In genomic region chr17:81526662-81527571, GRCh38 we compare ENCODE assay signal across 11 cellular contexts.
"Had no signal": no experiment of that assay in that cellular context is flagged by ENCODE, and none has a peak within 500 bp of the region (broad histone marks: within the 10 kb centered on the region; RNA-seq: fewer than 3 reads in every experiment).

No MANE protein-coding gene starts in this region.

- H3K4me3 ChIP-seq: tibial nerve had no signal

- H3K36me3 ChIP-seq: brain microvascular endothelial cell, tibial nerve had no signal

- ATAC-seq: activated CD4-positive, CD25-positive, alpha-beta regulatory T cell treated with anti-CD3 and anti-CD28 coated beads, Interleukin-2, amount 50 U/mL, for 24 hours had no signal

- H3K27ac ChIP-seq: brain microvascular endothelial cell, tibial nerve had no signal

- DNase-seq: activated naive CD4-positive, alpha-beta T cell; activated naive CD8-positive, alpha-beta T cell treated with anti-CD3 and anti-CD28 coated beads, Interleukin-2, amount 10 ng/mL, durations not matched to agents 7 days and 5 days; brain microvascular endothelial cell; effector memory CD4-positive, alpha-beta T cell; kidney glomerular epithelial cell; stimulated activated CD4-positive, alpha-beta T cell treated with anti-CD3 and anti-CD28 coated beads, Interleukin-12 subunit alpha, Interleukin-12 subunit beta, amount 100 ng/mL, for 4 hours; stimulated activated CD4-positive, alpha-beta T cell treated with anti-CD3 and anti-CD28 coated beads, Interleukin-2, amount 100 ng/mL, for 24 hours had no signal

- H3K9me3 ChIP-seq: tibial nerve had no signal

- H3K27ac Mint-ChIP-seq: activated naive CD8-positive, alpha-beta T cell treated with anti-CD3 and anti-CD28 coated beads, Interleukin-2, amount 10 ng/mL, durations not matched to agents 7 days and 5 days; nephron; T-helper 2 cell treated with Interferon-gamma antibody and Interleukin-4, amounts not matched to agents 5 μg/mL and 100 μg/mL, for 36 hours had no signal

- H3K36me3 Mint-ChIP-seq: activated naive CD8-positive, alpha-beta T cell treated with anti-CD3 and anti-CD28 coated beads, Interleukin-2, amount 10 ng/mL, durations not matched to agents 7 days and 5 days had no signal

- H3K4me3 Mint-ChIP-seq: activated naive CD8-positive, alpha-beta T cell treated with anti-CD3 and anti-CD28 coated beads, Interleukin-2, amount 10 ng/mL, durations not matched to agents 7 days and 5 days; nephron; T-helper 2 cell treated with Interferon-gamma antibody and Interleukin-4, amounts not matched to agents 5 μg/mL and 100 μg/mL, for 36 hours had no signal

- H3K4me1 Mint-ChIP-seq: activated naive CD8-positive, alpha-beta T cell treated with anti-CD3 and anti-CD28 coated beads, Interleukin-2, amount 10 ng/mL, durations not matched to agents 7 days and 5 days had no signal

- H3K27me3 Mint-ChIP-seq: activated naive CD8-positive, alpha-beta T cell treated with anti-CD3 and anti-CD28 coated beads, Interleukin-2, amount 10 ng/mL, durations not matched to agents 7 days and 5 days had no signal

- H3K9me3 Mint-ChIP-seq: activated naive CD8-positive, alpha-beta T cell treated with anti-CD3 and anti-CD28 coated beads, Interleukin-2, amount 10 ng/mL, durations not matched to agents 7 days and 5 days; nephron; T-helper 2 cell treated with Interferon-gamma antibody and Interleukin-4, amounts not matched to agents 5 μg/mL and 100 μg/mL, for 36 hours had no signal
